Comparison of ENCODE assay signal across 17 cellular contexts in the genomic region with DNA sequence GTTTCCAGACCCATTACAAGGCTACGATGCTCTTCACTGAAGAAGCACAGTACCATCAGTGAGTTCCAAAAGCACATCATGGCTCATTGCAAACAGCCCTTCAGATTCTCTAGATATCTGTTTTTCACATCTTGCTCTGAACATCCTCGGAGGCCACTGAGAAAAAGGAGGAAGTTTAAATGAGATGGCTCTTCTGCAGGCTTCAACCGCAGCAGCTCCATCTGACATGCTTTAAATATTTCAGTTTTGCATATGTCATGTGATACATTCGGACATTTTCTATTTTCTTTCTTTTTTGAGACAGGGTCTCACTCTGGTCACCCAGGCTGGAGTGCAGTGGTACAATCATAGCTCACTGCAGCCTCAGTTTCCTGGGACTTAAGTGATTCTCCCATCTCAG.
A peak's percentile ranks its signal among the peaks of the same experiment; 100 is the strongest.
DNase-seq lines count a peak whose midpoint lies in the region; ATAC-seq and TF ChIP-seq lines count a peak whose summit lies in the region.
"Had no signal": no experiment of that assay in that cellular context is flagged by ENCODE, and none has a peak within 500 bp of the region (broad histone marks: within the 10 kb centered on the region; RNA-seq: fewer than 3 reads in every experiment).

No MANE protein-coding gene starts in this region.

- H3K9me3 ChIP-seq in left lung: no peaks in the 10 kb centered on the region
- H3K9me3 ChIP-seq: upper lobe of left lung had no signal

- H3K27me3 Mint-ChIP-seq in natural killer cell treated with Interleukin-12 subunit alpha and Interleukin-12 subunit beta and Interleukin-15 and Interleukin-18, amount 100 ng/mL, for 72 hours: peaks cover 2 to 15% of the 10 kb centered on the region in 2 donors
- peaks cover 0 to 7% of the 10 kb centered on the region in 2 donors for H3K27me3 Mint-ChIP-seq in natural killer cell (ENCODE audit: low read depth in 2 of 2)
- H3K27me3 Mint-ChIP-seq in stimulated activated naive B cell treated with anti-CD40 and anti-IgM and Interleukin-4, amounts not matched to agents 10 μg/mL and 1 μg/mL and 100 μg/mL, for 72 hours: peaks cover 0 to 7% of the 10 kb centered on the region in 2 donors

- H3K4me3 ChIP-seq in lower leg skin (ENCODE audit: low read depth, poor library complexity, severe bottlenecking): no peak overlapping the region
- H3K4me3 ChIP-seq in left lung: no peak overlapping the region
- H3K4me3 ChIP-seq: coronary artery, skin epidermis, upper lobe of left lung had no signal

- intact Hi-C loops in natural killer cell (cut with micrococcal nuclease): no loop called here
- intact Hi-C loops in lower leg skin (cut with DNase I; ENCODE audit: low total_unique reads): no loop called here
- intact Hi-C loops in left lung (cut with DNase I): no loop called here

- H3K4me1 ChIP-seq in left lung: no peaks in the 10 kb centered on the region
- H3K4me1 ChIP-seq: upper lobe of left lung had no signal

- H3K9me3 Mint-ChIP-seq in natural killer cell treated with Interleukin-12 subunit alpha and Interleukin-12 subunit beta and Interleukin-15 and Interleukin-18, amount 100 ng/mL, for 72 hours: no peaks in the 10 kb centered on the region
- no peaks in the 10 kb centered on the region for H3K9me3 Mint-ChIP-seq in natural killer cell
- no peaks in the 10 kb centered on the region for H3K9me3 Mint-ChIP-seq in stimulated activated naive B cell treated with anti-CD40 and anti-IgM and Interleukin-4, amounts not matched to agents 10 μg/mL and 1 μg/mL and 100 μg/mL, for 72 hours

- no peaks in the 10 kb centered on the region for H3K36me3 Mint-ChIP-seq in natural killer cell treated with Interleukin-12 subunit alpha and Interleukin-12 subunit beta and Interleukin-15 and Interleukin-18, amount 100 ng/mL, for 72 hours
- no peaks in the 10 kb centered on the region for H3K36me3 Mint-ChIP-seq in natural killer cell
- H3K36me3 Mint-ChIP-seq in stimulated activated naive B cell treated with anti-CD40 and anti-IgM and Interleukin-4, amounts not matched to agents 10 μg/mL and 1 μg/mL and 100 μg/mL, for 72 hours: no peaks in the 10 kb centered on the region

- H3K4me3 Mint-ChIP-seq in natural killer cell treated with Interleukin-12 subunit alpha and Interleukin-12 subunit beta and Interleukin-15 and Interleukin-18, amount 100 ng/mL, for 72 hours: peak overlapping the region; percentile 39
- H3K4me3 Mint-ChIP-seq in natural killer cell: no peak overlapping the region
- no peak overlapping the region for H3K4me3 Mint-ChIP-seq in stimulated activated naive B cell treated with anti-CD40 and anti-IgM and Interleukin-4, amounts not matched to agents 10 μg/mL and 1 μg/mL and 100 μg/mL, for 72 hours
- H3K4me3 Mint-ChIP-seq: H9 had no signal

- H3K27ac Mint-ChIP-seq in natural killer cell treated with Interleukin-12 subunit alpha and Interleukin-12 subunit beta and Interleukin-15 and Interleukin-18, amount 100 ng/mL, for 72 hours: no peak overlapping the region
- H3K27ac Mint-ChIP-seq in natural killer cell: no peak overlapping the region
- peak overlapping the region; percentile 60 for H3K27ac Mint-ChIP-seq in stimulated activated naive B cell treated with anti-CD40 and anti-IgM and Interleukin-4, amounts not matched to agents 10 μg/mL and 1 μg/mL and 100 μg/mL, for 72 hours
- H3K27ac Mint-ChIP-seq: H9 had no signal

- 72 to 81% methylated on average over 4 of the region's 4 CpGs for WGBS in lower leg skin, 2 donors

- no peak for ATAC-seq in natural killer cell treated with Interleukin-12 subunit alpha and Interleukin-12 subunit beta and Interleukin-15 and Interleukin-18, amount 100 ng/mL, for 72 hours
- ATAC-seq in natural killer cell: no peak
- peak; percentile 66 for ATAC-seq in HG02938 (IDR thresholded peaks at IDR 0.05; ENCODE audit: unreplicated experiment)
- ATAC-seq in stimulated activated naive B cell treated with anti-CD40 and anti-IgM and Interleukin-4, amounts not matched to agents 10 μg/mL and 1 μg/mL and 100 μg/mL, for 72 hours (replicated peaks): peak; percentile 67 to 85
- no peak for ATAC-seq in left lung

- H3K27ac ChIP-seq in left lung: no peak overlapping the region
- H3K27ac ChIP-seq: coronary artery, upper lobe of left lung had no signal

- H3K36me3 ChIP-seq in left lung: no peaks in the 10 kb centered on the region
- H3K36me3 ChIP-seq: upper lobe of left lung had no signal

- no peak for TF ChIP-seq POLR2A in lower leg skin (IDR thresholded peaks at IDR 0.05)

- no peak for DNase-seq in natural killer cell treated with Interleukin-12 subunit alpha and Interleukin-12 subunit beta and Interleukin-15 and Interleukin-18, amount 100 ng/mL, for 72 hours (ENCODE audit: low spot score)
- DNase-seq in natural killer cell (no peak), NOMO-1 treated with dmso at 0.1 percent for 144 hours (lab: John Stamatoyannopoulos, UW; ENCODE audit: unreplicated experiment) (peak; percentile 8), lower leg skin (ENCODE audit: low spot score in 2 of 2) (no peak), activated gamma-delta T cell treated with Interleukin-2 at 50 U/mL for 16 hours (no peak), left lung (no peak)
- DNase-seq in stimulated activated naive B cell treated with anti-CD40 and anti-IgM and Interleukin-4, amounts not matched to agents 10 μg/mL and 1 μg/mL and 100 μg/mL, for 72 hours: no peak
- DNase-seq: ACHN; activated CD8-positive, alpha-beta T cell treated with anti-CD3 and anti-CD28 coated beads, Interleukin-2, amount 10 ng/mL, durations not matched to agents 7 days and 5 days; H9; islet precursor cell; NCI-H1436 treated with DMSO at 0.1 percent for 48 hours; SW 1271; upper lobe of left lung had no signal

- no peak for TF ChIP-seq CTCF in natural killer cell (IDR thresholded peaks at IDR 0.05)
- TF ChIP-seq CTCF in lower leg skin (IDR thresholded peaks at IDR 0.05): no peak
- TF ChIP-seq CTCF in left lung (IDR thresholded peaks at IDR 0.05): no peak

- peaks cover 0 to 4% of the 10 kb centered on the region in 2 donors for H3K27me3 ChIP-seq in left lung
- H3K27me3 ChIP-seq: upper lobe of left lung had no signal

- H3K4me1 Mint-ChIP-seq in natural killer cell treated with Interleukin-12 subunit alpha and Interleukin-12 subunit beta and Interleukin-15 and Interleukin-18, amount 100 ng/mL, for 72 hours (ENCODE audit: low read depth in 2 of 2): no peaks in the 10 kb centered on the region
- no peaks in the 10 kb centered on the region for H3K4me1 Mint-ChIP-seq in natural killer cell
- peaks cover 6 to 10% of the 10 kb centered on the region in 2 donors for H3K4me1 Mint-ChIP-seq in stimulated activated naive B cell treated with anti-CD40 and anti-IgM and Interleukin-4, amounts not matched to agents 10 μg/mL and 1 μg/mL and 100 μg/mL, for 72 hours

Comparison
In these comparisons a context has a peak if more than half of its experiments do, and no peak if none do; other contexts are left out.
1. ATAC-seq: peak in HG02938 (single experiment) and stimulated activated naive B cell treated with anti-CD40 and anti-IgM and Interleukin-4, amounts not matched to agents 10 μg/mL and 1 μg/mL and 100 μg/mL, for 72 hours (2 of 2); none in natural killer cell treated with Interleukin-12 subunit alpha and Interleukin-12 subunit beta and Interleukin-15 and Interleukin-18, amount 100 ng/mL, for 72 hours (0 of 2), natural killer cell (0 of 3) and left lung (single experiment).